Comparison of ENCODE assay signal across 16 cellular contexts in genomic region chr13:111530137-111530536, GRCh38.
A peak's percentile ranks its signal among the peaks of the same experiment; 100 is the strongest.
DNase-seq lines count a peak whose midpoint lies in the region; ATAC-seq and TF ChIP-seq lines count a peak whose summit lies in the region.
"Had no signal": no experiment of that assay in that cellular context is flagged by ENCODE, and none has a peak within 500 bp of the region (broad histone marks: within the 10 kb centered on the region; RNA-seq: fewer than 3 reads in every experiment).

No MANE protein-coding gene starts in this region.

- peak overlapping the region; percentile 75 for H3K4me2 ChIP-seq in GM23338

- H3K4me1 Mint-ChIP-seq in GM23338: peaks cover 58% of the 10 kb centered on the region
- no peaks in the 10 kb centered on the region for H3K4me1 Mint-ChIP-seq in stimulated activated effector memory CD8-positive, alpha-beta T cell treated with anti-CD3 and anti-CD28 coated beads, Interleukin-12 subunit alpha, Interleukin-12 subunit beta, amount 100 ng/mL, for 72 hours
- H3K4me1 Mint-ChIP-seq: IgD-negative memory B cell had no signal

- no peaks in the 10 kb centered on the region for H3K9me3 ChIP-seq in neuron (ENCODE audit: low read length)

- no peak overlapping the region for H3K4me3 Mint-ChIP-seq in GM23338
- no peak overlapping the region for H3K4me3 Mint-ChIP-seq in stimulated activated effector memory CD8-positive, alpha-beta T cell treated with anti-CD3 and anti-CD28 coated beads, Interleukin-12 subunit alpha, Interleukin-12 subunit beta, amount 100 ng/mL, for 72 hours
- H3K4me3 Mint-ChIP-seq: CD4-positive, alpha-beta memory T cell; IgD-negative memory B cell had no signal

- no peak overlapping the region; the same call in 1 of the 2 replicates for H3K4me3 ChIP-seq in GM23338
- H3K4me3 ChIP-seq in neuron (ENCODE audit: low read length): no peak overlapping the region

- DNase-seq in GM23338 (ENCODE audit: low spot score) (no peak), ecto neural progenitor cell (ENCODE audit: low spot score) (peak; percentile 46), erythroblast (lab: John Stamatoyannopoulos, UW) (no peak), KBM-7 (no peak)
- DNase-seq in stimulated activated effector memory CD8-positive, alpha-beta T cell treated with anti-CD3 and anti-CD28 coated beads, Interleukin-12 subunit alpha, Interleukin-12 subunit beta, amount 100 ng/mL, for 72 hours (ENCODE audit: low spot score in 2 of 2): no peak
- DNase-seq: ACHN; CD4-positive, alpha-beta memory T cell; COR-L47; DMS153; DMS79 treated with DMSO at 0.1 percent for 48 hours; EL; H7 had no signal

- H3K27me3 Mint-ChIP-seq in GM23338 (ENCODE audit: insufficient read depth, low read depth, poor library complexity): peaks cover 49% of the 10 kb centered on the region

- H4K20me1 ChIP-seq in GM23338 (replicated peaks; ENCODE audit: insufficient read depth): no peaks in the 10 kb centered on the region

- ATAC-seq in GM23338 (peak; percentile 5; the same call in 2 of the 3 replicates), HG03045 (IDR thresholded peaks at IDR 0.05; ENCODE audit: unreplicated experiment) (no peak)
- peak; percentile 8 for ATAC-seq in stimulated activated effector memory CD8-positive, alpha-beta T cell treated with anti-CD3 and anti-CD28 coated beads, Interleukin-12 subunit alpha, Interleukin-12 subunit beta, amount 100 ng/mL, for 72 hours

- in situ Hi-C loops in KBM-7 (cut with MboI; ENCODE audit: low pct_unique_long_range_greater_than_20kb, low sequenced_read_pairs): no loop called here

- H3K27me3 ChIP-seq in GM23338 (ENCODE audit: insufficient read depth) (peaks cover 37% of the 10 kb centered on the region), neuron (ENCODE audit: insufficient read depth, low read length) (peaks cover 2% of the 10 kb centered on the region)

- H3K4me1 ChIP-seq in GM23338 (ENCODE audit: insufficient read depth) (peaks cover 49% of the 10 kb centered on the region), neuron (ENCODE audit: insufficient read depth, low read length) (peaks cover 48% of the 10 kb centered on the region)

- H3K36me3 ChIP-seq in GM23338 (ENCODE audit: insufficient read depth) (no peaks in the 10 kb centered on the region), neuron (ENCODE audit: insufficient read depth, low read length) (no peaks in the 10 kb centered on the region)

- no peaks in the 10 kb centered on the region for H3K79me2 ChIP-seq in GM23338 (replicated peaks; ENCODE audit: insufficient read depth)

- H3K9me3 Mint-ChIP-seq in GM23338: no peaks in the 10 kb centered on the region; the same call in 2 of the 3 replicates
- no peaks in the 10 kb centered on the region for H3K9me3 Mint-ChIP-seq in stimulated activated effector memory CD8-positive, alpha-beta T cell treated with anti-CD3 and anti-CD28 coated beads, Interleukin-12 subunit alpha, Interleukin-12 subunit beta, amount 100 ng/mL, for 72 hours
- H3K9me3 Mint-ChIP-seq: IgD-negative memory B cell had no signal

- H3K9me2 ChIP-seq in GM23338 (ENCODE audit: insufficient read depth): peaks cover 7% of the 10 kb centered on the region; the same call in 1 of the 2 replicates

- peak overlapping the region; percentile 61 for H2AFZ ChIP-seq in GM23338
- peak overlapping the region; percentile 13 for H2AFZ ChIP-seq in neuron (ENCODE audit: low read depth, low read length)

- no peaks in the 10 kb centered on the region for H3F3A ChIP-seq in GM23338 (replicated peaks; ENCODE audit: low read depth)

- TF ChIP-seq CTCF in GM23338 (conservative IDR thresholded peaks at IDR 0.05; ENCODE audit: low read depth in 2 of 2): no peak

- no peak overlapping the region for H3K27ac ChIP-seq in GM23338 (ENCODE audit: low read depth)
- H3K27ac ChIP-seq: C4-2B had no signal

- no peak for TF ChIP-seq POLR2A in erythroblast (IDR thresholded peaks at IDR 0.05; ENCODE audit: low read length)

- H3K36me3 Mint-ChIP-seq in GM23338 (ENCODE audit: low read depth): no peaks in the 10 kb centered on the region
- H3K36me3 Mint-ChIP-seq in stimulated activated effector memory CD8-positive, alpha-beta T cell treated with anti-CD3 and anti-CD28 coated beads, Interleukin-12 subunit alpha, Interleukin-12 subunit beta, amount 100 ng/mL, for 72 hours: no peaks in the 10 kb centered on the region
- H3K36me3 Mint-ChIP-seq: CD4-positive, alpha-beta memory T cell; IgD-negative memory B cell had no signal

- H3K27ac Mint-ChIP-seq in GM23338: no peak overlapping the region
- H3K27ac Mint-ChIP-seq in stimulated activated effector memory CD8-positive, alpha-beta T cell treated with anti-CD3 and anti-CD28 coated beads, Interleukin-12 subunit alpha, Interleukin-12 subunit beta, amount 100 ng/mL, for 72 hours: no peak overlapping the region
- H3K27ac Mint-ChIP-seq: CD4-positive, alpha-beta memory T cell; IgD-negative memory B cell had no signal

TF ChIP-seq in GM23338, 12 proteins besides CTCF, POLR2A, EP300 and RAD21:
- TF ChIP-seq POLR2AphosphoS5 (IDR thresholded peaks at IDR 0.05; ENCODE audit: low read depth): no peak
- TF ChIP-seq ETS1 (IDR thresholded peaks at IDR 0.05): no peak
- no peak for TF ChIP-seq ZNF462 (CRISPR knock-in tag; IDR thresholded peaks at IDR 0.05)
- TF ChIP-seq STAT1 (IDR thresholded peaks at IDR 0.05; ENCODE audit: unreplicated experiment): no peak
- no peak for TF ChIP-seq JUNB (IDR thresholded peaks at IDR 0.05; ENCODE audit: unreplicated experiment)
